ENCODE assay signal across 14 cellular contexts in genomic region chr3:128309026-128309425, GRCh38.
DNase-seq lines count a peak whose midpoint lies in the region; ATAC-seq, FAIRE-seq and TF ChIP-seq lines count a peak whose summit lies in the region.
"Had no signal": no experiment of that assay in that cellular context is flagged by ENCODE, and none has a peak within 500 bp of the region (broad histone marks: within the 10 kb centered on the region; RNA-seq: fewer than 3 reads in every experiment).

No MANE protein-coding gene starts in this region.

- TF ChIP-seq CTCF in H1 (IDR thresholded peaks at IDR 0.05; ENCODE audit: control extremely low read depth in 1 of 3, insufficient read depth in 1 of 3, low read depth in 1 of 3, low read length in 3 of 3) (no peak), pancreas (IDR thresholded peaks at IDR 0.05) (no peak), MCF 10A (IDR thresholded peaks at IDR 0.05; ENCODE audit: unreplicated experiment) (no peak)

- no peaks in the 10 kb centered on the region for H3K4me1 Mint-ChIP-seq in activated CD4-positive, alpha-beta T cell treated with anti-CD3 and anti-CD28 coated beads, Interleukin-2, amount 10 ng/mL, durations not matched to agents 24 days and 14 days
- no peaks in the 10 kb centered on the region for H3K4me1 Mint-ChIP-seq in MCF 10A (ENCODE audit: insufficient read depth, unreplicated experiment)

- H3K23me2 ChIP-seq in H1 (ENCODE audit: low read depth, low read length): no peaks in the 10 kb centered on the region

- H3K79me1 ChIP-seq in H1 (ENCODE audit: low read depth, low read length): no peaks in the 10 kb centered on the region

- H3K9me3 Mint-ChIP-seq in activated CD4-positive, alpha-beta T cell treated with anti-CD3 and anti-CD28 coated beads, Interleukin-2, amount 10 ng/mL, durations not matched to agents 24 days and 14 days: no peaks in the 10 kb centered on the region
- H3K9me3 Mint-ChIP-seq in MCF 10A (ENCODE audit: unreplicated experiment): no peaks in the 10 kb centered on the region

- no peak overlapping the region for H2BK12ac ChIP-seq in H1 (ENCODE audit: low read depth, low read length)

- no peak for TF ChIP-seq EP300 in H1 (IDR thresholded peaks at IDR 0.05; ENCODE audit: borderline replicate concordance in 1 of 2, low read depth in 2 of 2, low read length in 2 of 2)

- no peaks in the 10 kb centered on the region for H3K4me1 ChIP-seq in H1 (replicated peaks in 1 of 4; ENCODE audit: control insufficient read depth in 3 of 4, insufficient read depth in 4 of 4, low read length in 3 of 4)
- peaks cover 13 to 29% (median 21%) of the 10 kb centered on the region in 3 donors for H3K4me1 ChIP-seq in pancreas

- H3K23ac ChIP-seq in H1 (ENCODE audit: insufficient read length): no peak overlapping the region

- H2AK5ac ChIP-seq in H1 (ENCODE audit: low read depth, low read length): no peak overlapping the region

- H3K14ac ChIP-seq in H1 (ENCODE audit: insufficient read length): no peak overlapping the region

- H2AFZ ChIP-seq in H1 (ENCODE audit: low read length): no peak overlapping the region

- H3K9me3 ChIP-seq in H1 (ENCODE audit: insufficient read depth in 2 of 2, low read depth in 1 of 2, low read length in 1 of 2): no peaks in the 10 kb centered on the region
- H3K9me3 ChIP-seq in pancreas: no peaks in the 10 kb centered on the region
- H3K9me3 ChIP-seq: gastrocnemius medialis had no signal

- H2BK20ac ChIP-seq in H1 (ENCODE audit: low read length): no peak overlapping the region

- TF ChIP-seq RAD21 in H1 (IDR thresholded peaks at IDR 0.05 in 1 of 2, conservative IDR thresholded peaks at IDR 0.05 in 1 of 2; ENCODE audit: low read depth in 2 of 2, low read length in 2 of 2): no peak

- CTCF ChIA-PET in H1 (lab: Charles Lee; ENCODE audit: partially characterized antibody): interaction anchor here (0.7 to 5.9 kb wide), 15 partner anchors 9 to 300 kb away, joined by 3 to 58 read pairs (median 5); no protein-coding TSS in a partner anchor
- CTCF ChIA-PET in MCF 10A (lab: Yijun Ruan, JAX): no interaction called here

- no peak overlapping the region for H3K56ac ChIP-seq in H1 (replicated peaks; ENCODE audit: insufficient read length, low read depth, low read length)

- H4K91ac ChIP-seq in H1 (replicated peaks; ENCODE audit: insufficient read length, low read length): no peak overlapping the region

- H3K27ac Mint-ChIP-seq in activated CD4-positive, alpha-beta T cell treated with anti-CD3 and anti-CD28 coated beads, Interleukin-2, amount 10 ng/mL, durations not matched to agents 24 days and 14 days: peak overlapping the region; percentile 4
- H3K27ac Mint-ChIP-seq in MCF 10A (ENCODE audit: low read depth, unreplicated experiment): no peak overlapping the region
- H3K27ac Mint-ChIP-seq: activated naive CD8-positive, alpha-beta T cell had no signal

- no peak overlapping the region for H4K8ac ChIP-seq in H1 (ENCODE audit: extremely low read depth, insufficient read depth, low read length)

- H3K18ac ChIP-seq in H1 (ENCODE audit: extremely low read depth, low read length): no peak overlapping the region

- H2BK120ac ChIP-seq in H1 (replicated peaks; ENCODE audit: low read depth, low read length): no peak overlapping the region

- H3K9ac ChIP-seq in H1 (replicated peaks in 1 of 4; ENCODE audit: extremely low read depth in 1 of 4, low read depth in 3 of 4, low read length in 3 of 4): no peak overlapping the region

- H3K4ac ChIP-seq in H1 (replicated peaks; ENCODE audit: insufficient read length, low read depth, low read length): no peak overlapping the region

- no peak overlapping the region for H2BK5ac ChIP-seq in H1 (ENCODE audit: low read depth, low read length)

- 0 out of 2 replicates have a peak overlapping the region, but pooled peaks have one; percentile 81 for H2BK15ac ChIP-seq in H1 (ENCODE audit: low read length)

- POLR2A ChIA-PET in H1 (lab: Charles Lee; ENCODE audit: partially characterized antibody): interaction anchor here (0.8 kb wide), 2 partner anchors 8 to 13 kb away, joined by 3 read pairs; no protein-coding TSS in a partner anchor
- POLR2A ChIA-PET in MCF 10A (lab: Yijun Ruan, JAX): no interaction called here

- ATAC-seq in pancreas: peak; percentile 20 to 46 (median 40)
- ATAC-seq: gastrocnemius medialis had no signal

- no peak for DNase-seq in activated CD4-positive, alpha-beta T cell treated with anti-CD3 and anti-CD28 coated beads, Interleukin-2, amount 10 ng/mL, durations not matched to agents 24 days and 14 days
- DNase-seq in activated CD4-positive, alpha-beta T cell treated with anti-CD3 and anti-CD28 coated beads for 1 hour: no peak
- DNase-seq in NCI-H524 (lab: John Stamatoyannopoulos, UW) (peak; percentile 48 to 83), H1 (ENCODE audit: low read depth in 1 of 2, low spot score in 2 of 2) (peak in 1 of 2 experiments; percentile 34), pancreas (no peak), MCF 10A (ENCODE audit: unreplicated experiment) (no peak), urothelium cell line (ENCODE audit: low spot score) (no peak)
- no peak for DNase-seq in activated naive CD4-positive, alpha-beta T cell treated with Interleukin-2 at 50 U/mL for 16 hours
- DNase-seq: central memory CD4-positive, alpha-beta T cell; gastrocnemius medialis; nucleus accumbens had no signal

- FAIRE-seq in H1 (lab: Jason Lieb, UNC) (no peak), pancreas (lab: Jason Lieb, UNC) (no peak), urothelium cell line (lab: Jason Lieb, UNC) (no peak)
- FAIRE-seq: GM18507 had no signal

- H4K5ac ChIP-seq in H1 (ENCODE audit: insufficient read length, low read depth, low read length): no peak overlapping the region

- no peaks in the 10 kb centered on the region for H3K79me2 ChIP-seq in H1 (ENCODE audit: control insufficient read depth in 1 of 2, insufficient read depth in 2 of 2, low read length in 2 of 2)

- H3K36me3 ChIP-seq in H1 (ENCODE audit: control insufficient read depth in 2 of 4, insufficient read depth in 4 of 4, low read length in 3 of 4): no peaks in the 10 kb centered on the region
- H3K36me3 ChIP-seq in pancreas: no peaks in the 10 kb centered on the region
- H3K36me3 ChIP-seq: gastrocnemius medialis had no signal

- 90% methylated on average over 8 of the region's 8 CpGs; no CpG with 5 or more reads in 1 of the 2 experiments for WGBS in H1 (ENCODE audit: extremely low coverage in 1 of 2, insufficient coverage in 1 of 2, insufficient read length in 1 of 2, insufficient replicate concordance in 2 of 2, low coverage in 1 of 2, low lambda C conversion rate in 2 of 2, missing lambda C conversion rate in 1 of 2), 2 experiments
- 65 to 67% methylated on average over 8 of the region's 8 CpGs for WGBS in pancreas, 2 donors

- no peaks in the 10 kb centered on the region for H3K27me3 ChIP-seq in H1 (replicated peaks in 1 of 4; ENCODE audit: control insufficient read depth in 3 of 4, extremely low read depth in 1 of 4, insufficient read depth in 3 of 4, low read length in 3 of 4)
- no peaks in the 10 kb centered on the region for H3K27me3 ChIP-seq in pancreas
- H3K27me3 ChIP-seq: gastrocnemius medialis had no signal

- no peaks in the 10 kb centered on the region for H3K27me3 Mint-ChIP-seq in activated CD4-positive, alpha-beta T cell treated with anti-CD3 and anti-CD28 coated beads, Interleukin-2, amount 10 ng/mL, durations not matched to agents 24 days and 14 days
- no peaks in the 10 kb centered on the region for H3K27me3 Mint-ChIP-seq in MCF 10A (ENCODE audit: insufficient read depth, unreplicated experiment)
- H3K27me3 Mint-ChIP-seq: activated naive CD8-positive, alpha-beta T cell had no signal

- H3K4me3 ChIP-seq in H1 (ENCODE audit: extremely low read depth in 1 of 4, insufficient read depth in 2 of 4, low read depth in 3 of 4, low read length in 4 of 4) (no peak overlapping the region), pancreas (no peak overlapping the region)
- H3K4me3 ChIP-seq: gastrocnemius medialis, SK-N-MC had no signal

- H3K4me2 ChIP-seq in H1 (ENCODE audit: insufficient read depth in 1 of 2, low read depth in 2 of 2, low read length in 2 of 2): no peak overlapping the region

- peaks cover 4% of the 10 kb centered on the region for H3K36me3 Mint-ChIP-seq in activated CD4-positive, alpha-beta T cell treated with anti-CD3 and anti-CD28 coated beads, Interleukin-2, amount 10 ng/mL, durations not matched to agents 24 days and 14 days (ENCODE audit: low read depth)
- no peaks in the 10 kb centered on the region for H3K36me3 Mint-ChIP-seq in MCF 10A (ENCODE audit: insufficient read depth, unreplicated experiment)

- no peak overlapping the region for H3K4me3 Mint-ChIP-seq in activated CD4-positive, alpha-beta T cell treated with anti-CD3 and anti-CD28 coated beads, Interleukin-2, amount 10 ng/mL, durations not matched to agents 24 days and 14 days
- H3K4me3 Mint-ChIP-seq in MCF 10A (ENCODE audit: unreplicated experiment): no peak overlapping the region
- H3K4me3 Mint-ChIP-seq: activated naive CD8-positive, alpha-beta T cell had no signal

- no peak overlapping the region for H3K27ac ChIP-seq in H1 (ENCODE audit: low read depth, low read length)
- H3K27ac ChIP-seq in pancreas: no peak overlapping the region
- H3K27ac ChIP-seq: gastrocnemius medialis, SK-N-MC had no signal

- TF ChIP-seq POLR2A in H1 (IDR thresholded peaks at IDR 0.05; ENCODE audit: control extremely low read depth in 1 of 2, low read depth in 2 of 2, low read length in 2 of 2): no peak

- BruUV-seq in MCF 10A (replicated peaks; lab: Mats Ljungman, UMichigan): no TSS peak

- intact Hi-C loops in activated CD4-positive, alpha-beta T cell treated with anti-CD3 and anti-CD28 coated beads, Interleukin-2, amount 10 ng/mL, durations not matched to agents 24 days and 14 days (cut with micrococcal nuclease): no loop called here
- intact Hi-C loops in pancreas (cut with DNase I): no loop called here
- intact Hi-C loops in MCF 10A (cut with micrococcal nuclease): no loop called here

- no peaks in the 10 kb centered on the region for H4K20me1 ChIP-seq in H1 (replicated peaks in 1 of 2; ENCODE audit: control insufficient read depth in 1 of 2, insufficient read depth in 2 of 2, low read length in 2 of 2)

TF ChIP-seq in H1, 55 proteins besides CTCF, POLR2A, EP300 and RAD21 (continues in another document):
- TF ChIP-seq RXRA (IDR thresholded peaks at IDR 0.05; ENCODE audit: insufficient read depth, low read depth, low read length) (no peak), TAF1 (IDR thresholded peaks at IDR 0.05; ENCODE audit: low read depth, low read length) (no peak), GTF2F1 (IDR thresholded peaks at IDR 0.05; ENCODE audit: borderline replicate concordance, low read depth, low read length) (no peak), SIRT6 (IDR thresholded peaks at IDR 0.05; ENCODE audit: low read length) (no peak)

Comparison
In these comparisons a context has a peak if more than half of its experiments do, and no peak if none do; other contexts are left out.
1. DNase-seq: peak in NCI-H524 (2 of 2); none in activated CD4-positive, alpha-beta T cell treated with anti-CD3 and anti-CD28 coated beads, Interleukin-2, amount 10 ng/mL, durations not matched to agents 24 days and 14 days (single experiment), activated CD4-positive, alpha-beta T cell treated with anti-CD3 and anti-CD28 coated beads for 1 hour (single experiment), pancreas (0 of 6), activated naive CD4-positive, alpha-beta T cell treated with Interleukin-2 at 50 U/mL for 16 hours (single experiment), MCF 10A (single experiment) and urothelium cell line (single experiment).